In genomic region chr7:150927954-150928340, GRCh38 we compare ENCODE assay signal across 18 cellular contexts. TPM values are rescaled to one million over a fixed set of nuclear protein-coding genes. Genes with fewer than 3 reads are reported as not detected.
DNase-seq lines count a peak whose midpoint lies in the region; ATAC-seq and TF ChIP-seq lines count a peak whose summit lies in the region.
"Had no signal": no experiment of that assay in that cellular context is flagged by ENCODE, and none has a peak within 500 bp of the region (broad histone marks: within the 10 kb centered on the region; RNA-seq: fewer than 3 reads in every experiment).

No MANE protein-coding gene starts in this region.

- no peak overlapping the region for H3K4me3 Mint-ChIP-seq in activated CD8-positive, alpha-beta T cell treated with anti-CD3 and anti-CD28 coated beads for 36 hours
- H3K4me3 Mint-ChIP-seq in activated CD8-positive, alpha-beta T cell treated with anti-CD3 and anti-CD28 coated beads, Interleukin-2, amount 10 ng/mL, durations not matched to agents 7 days and 5 days = no peak overlapping the region
- H3K4me3 Mint-ChIP-seq in chondrocyte (ENCODE audit: unreplicated experiment) = no peak overlapping the region
- H3K4me3 Mint-ChIP-seq: activated T-helper 1 cell treated with anti-CD3 and anti-CD28 coated beads, Interleukin-12 subunit alpha, Interleukin-12 subunit beta, Interleukin-2, Interleukin-4 antibody, amounts not matched to agents 30 ng/mL and 10 ng/mL and 1 ng/mL, durations not matched to agents 14 hours and 24 hours and 36 hours had no signal

- POLR2A ChIA-PET in activated CD8-positive, alpha-beta T cell treated with anti-CD3 and anti-CD28 coated beads for 36 hours (lab: Charles Lee) = no interaction called here
- POLR2A ChIA-PET in activated CD8-positive, alpha-beta T cell treated with anti-CD3 and anti-CD28 coated beads, Interleukin-2, amount 10 ng/mL, durations not matched to agents 7 days and 5 days (lab: Charles Lee) = no interaction called here

- H3K4me1 Mint-ChIP-seq in activated CD8-positive, alpha-beta T cell treated with anti-CD3 and anti-CD28 coated beads for 36 hours (ENCODE audit: low read depth) = peaks cover 20% of the 10 kb centered on the region
- peaks cover 28% of the 10 kb centered on the region for H3K4me1 Mint-ChIP-seq in activated CD8-positive, alpha-beta T cell treated with anti-CD3 and anti-CD28 coated beads, Interleukin-2, amount 10 ng/mL, durations not matched to agents 7 days and 5 days (ENCODE audit: low read depth)
- no peaks in the 10 kb centered on the region for H3K4me1 Mint-ChIP-seq in chondrocyte (ENCODE audit: low read depth)

- no peak for TF ChIP-seq POLR2A in NB4 (IDR thresholded peaks at IDR 0.05; ENCODE audit: extremely low read depth, insufficient read length)

- no peaks in the 10 kb centered on the region for H3K9me3 Mint-ChIP-seq in activated CD8-positive, alpha-beta T cell treated with anti-CD3 and anti-CD28 coated beads for 36 hours
- no peaks in the 10 kb centered on the region for H3K9me3 Mint-ChIP-seq in activated CD8-positive, alpha-beta T cell treated with anti-CD3 and anti-CD28 coated beads, Interleukin-2, amount 10 ng/mL, durations not matched to agents 7 days and 5 days (ENCODE audit: insufficient read depth)
- H3K9me3 Mint-ChIP-seq in chondrocyte (ENCODE audit: low read depth) = no peaks in the 10 kb centered on the region
- H3K9me3 Mint-ChIP-seq: activated T-helper 1 cell treated with anti-CD3 and anti-CD28 coated beads, Interleukin-12 subunit alpha, Interleukin-12 subunit beta, Interleukin-2, Interleukin-4 antibody, amounts not matched to agents 30 ng/mL and 10 ng/mL and 1 ng/mL, durations not matched to agents 14 hours and 24 hours and 36 hours had no signal

- H3K27ac Mint-ChIP-seq in activated CD8-positive, alpha-beta T cell treated with anti-CD3 and anti-CD28 coated beads for 36 hours = no peak overlapping the region
- H3K27ac Mint-ChIP-seq in activated CD8-positive, alpha-beta T cell treated with anti-CD3 and anti-CD28 coated beads, Interleukin-2, amount 10 ng/mL, durations not matched to agents 7 days and 5 days = no peak overlapping the region
- H3K27ac Mint-ChIP-seq in chondrocyte (ENCODE audit: unreplicated experiment) = no peak overlapping the region
- H3K27ac Mint-ChIP-seq: activated T-helper 1 cell treated with anti-CD3 and anti-CD28 coated beads, Interleukin-12 subunit alpha, Interleukin-12 subunit beta, Interleukin-2, Interleukin-4 antibody, amounts not matched to agents 30 ng/mL and 10 ng/mL and 1 ng/mL, durations not matched to agents 14 hours and 24 hours and 36 hours had no signal

- no peak overlapping the region for H3K4me3 ChIP-seq in NB4 (ENCODE audit: low read depth, low read length)
- H3K4me3 ChIP-seq: ascending aorta had no signal

- ATAC-seq in activated CD8-positive, alpha-beta T cell treated with anti-CD3 and anti-CD28 coated beads for 36 hours = peak; percentile 53
- ATAC-seq in activated CD8-positive, alpha-beta T cell treated with anti-CD3 and anti-CD28 coated beads, Interleukin-2, amount 10 ng/mL, durations not matched to agents 7 days and 5 days = no peak
- ATAC-seq in HG03521 (IDR thresholded peaks at IDR 0.05; ENCODE audit: unreplicated experiment) = no peak
- no peak for ATAC-seq in GM21786 (IDR thresholded peaks at IDR 0.05; ENCODE audit: unreplicated experiment)
- no peak for ATAC-seq in GM18907 (IDR thresholded peaks at IDR 0.05; ENCODE audit: unreplicated experiment)

- CTCF ChIA-PET in activated CD8-positive, alpha-beta T cell treated with anti-CD3 and anti-CD28 coated beads for 36 hours (lab: Charles Lee) = interaction anchor here (1.5 kb wide), 1 partner anchor 7 kb away, joined by 4 read pairs; no protein-coding TSS in a partner anchor
- CTCF ChIA-PET in activated CD8-positive, alpha-beta T cell treated with anti-CD3 and anti-CD28 coated beads, Interleukin-2, amount 10 ng/mL, durations not matched to agents 7 days and 5 days (lab: Charles Lee) = no interaction called here

- no peak for TF ChIP-seq CTCF in activated CD8-positive, alpha-beta T cell treated with anti-CD3 and anti-CD28 coated beads for 36 hours (IDR thresholded peaks at IDR 0.05)
- TF ChIP-seq CTCF in NB4 (IDR thresholded peaks at IDR 0.05; ENCODE audit: low read depth, low read length) (peak; percentile 8), chondrocyte (IDR thresholded peaks at IDR 0.05) (peak; percentile 14)

- intact Hi-C loops in activated CD8-positive, alpha-beta T cell treated with anti-CD3 and anti-CD28 coated beads for 36 hours (cut with micrococcal nuclease) = no loop called here

- DNase-seq in activated CD8-positive, alpha-beta T cell treated with anti-CD3 and anti-CD28 coated beads for 36 hours = peak; percentile 39
- no peak for DNase-seq in activated CD8-positive, alpha-beta T cell treated with anti-CD3 and anti-CD28 coated beads, Interleukin-2, amount 10 ng/mL, durations not matched to agents 7 days and 5 days
- DNase-seq in NB4 (ENCODE audit: low read depth) (peak; percentile 62), chondrocyte (ENCODE audit: low spot score) (no peak)
- peak; percentile 24 for DNase-seq in stimulated activated CD8-positive, alpha-beta memory T cell treated with anti-CD3 and anti-CD28 coated beads, Interleukin-4, amount 100 ng/mL, for 48 hours
- DNase-seq: activated CD4-positive, CD25-positive, alpha-beta regulatory T cell treated with anti-CD3 and anti-CD28 coated beads, Interleukin-2, amount 50 U/mL, for 72 hours; Calu3; foreskin melanocyte; NCI-H1092; NCI-H446 treated with DMSO at 0.1 percent for 48 hours; stimulated activated CD4-positive, alpha-beta T cell treated with anti-CD3 and anti-CD28 coated beads, Interleukin-12 subunit alpha, Interleukin-12 subunit beta, amount 100 ng/mL, for 4 hours had no signal

- H3K27me3 Mint-ChIP-seq in activated CD8-positive, alpha-beta T cell treated with anti-CD3 and anti-CD28 coated beads for 36 hours = peaks cover 9% of the 10 kb centered on the region
- peaks cover 41% of the 10 kb centered on the region for H3K27me3 Mint-ChIP-seq in activated CD8-positive, alpha-beta T cell treated with anti-CD3 and anti-CD28 coated beads, Interleukin-2, amount 10 ng/mL, durations not matched to agents 7 days and 5 days (ENCODE audit: low read depth)
- H3K27me3 Mint-ChIP-seq in chondrocyte (ENCODE audit: low read depth) = peaks cover 26% of the 10 kb centered on the region

- no peaks in the 10 kb centered on the region for H3K36me3 Mint-ChIP-seq in activated CD8-positive, alpha-beta T cell treated with anti-CD3 and anti-CD28 coated beads for 36 hours (ENCODE audit: low read depth)
- H3K36me3 Mint-ChIP-seq in activated CD8-positive, alpha-beta T cell treated with anti-CD3 and anti-CD28 coated beads, Interleukin-2, amount 10 ng/mL, durations not matched to agents 7 days and 5 days (ENCODE audit: low read depth) = no peaks in the 10 kb centered on the region
- no peaks in the 10 kb centered on the region for H3K36me3 Mint-ChIP-seq in chondrocyte (ENCODE audit: low read depth)

RNA-seq across cellular contexts. Expression of gene KCNH2, which starts 50.2 kb away (rescaled TPM):
- total RNA-seq in activated CD8-positive, alpha-beta T cell treated with anti-CD3 and anti-CD28 coated beads for 36 hours = under 1 TPM; 0.23 to 0.29 TPM
- not detected for total RNA-seq in activated CD8-positive, alpha-beta T cell treated with anti-CD3 and anti-CD28 coated beads, Interleukin-2, amount 10 ng/mL, durations not matched to agents 7 days and 5 days
- 0.19 to 0.33 TPM (median 0.30 TPM) in 3 replicates for total RNA-seq in chondrocyte
- total RNA-seq: ascending aorta, osteocyte, RPMI7951 had no signal

Comparison
In these comparisons a context has a peak if more than half of its experiments do, and no peak if none do; other contexts are left out.
1. DNase-seq: peak in activated CD8-positive, alpha-beta T cell treated with anti-CD3 and anti-CD28 coated beads for 36 hours (single experiment), NB4 (single experiment) and stimulated activated CD8-positive, alpha-beta memory T cell treated with anti-CD3 and anti-CD28 coated beads, Interleukin-4, amount 100 ng/mL, for 48 hours (single experiment); none in activated CD8-positive, alpha-beta T cell treated with anti-CD3 and anti-CD28 coated beads, Interleukin-2, amount 10 ng/mL, durations not matched to agents 7 days and 5 days (single experiment) and chondrocyte (single experiment).